ENCODE assay signal across 21 cellular contexts in genomic region chr1:201176931-201177330, GRCh38. TPM values are rescaled to one million over a fixed set of nuclear protein-coding genes. Genes with fewer than 3 reads are reported as not detected.
DNase-seq lines count a peak whose midpoint lies in the region; ATAC-seq, FAIRE-seq and TF ChIP-seq lines count a peak whose summit lies in the region.
"Had no signal": no experiment of that assay in that cellular context is flagged by ENCODE, and none has a peak within 500 bp of the region (broad histone marks: within the 10 kb centered on the region; RNA-seq: fewer than 3 reads in every experiment).

No MANE protein-coding gene starts in this region.

- intact Hi-C loops in Right ventricle myocardium inferior (cut with DNase I) (no loop called here), left ventricle myocardium inferior (cut with micrococcal nuclease) (no loop called here), upper lobe of right lung (cut with DNase I) (no loop called here)

- CTCF ChIA-PET in RWPE1 (lab: Yijun Ruan, JAX) = interaction anchor here (0.5 to 1.7 kb wide), 6 partner anchors 8 to 1994 kb away, joined by 3 to 5 read pairs (median 4); no protein-coding TSS in a partner anchor

- H3K27me3 ChIP-seq in left ventricle myocardium inferior (ENCODE audit: low read depth) = peaks cover 33% of the 10 kb centered on the region
- H3K27me3 ChIP-seq in keratinocyte (ENCODE audit: control insufficient read depth, extremely low read depth, insufficient read depth, low read length) = peaks cover 26% of the 10 kb centered on the region
- no peaks in the 10 kb centered on the region for H3K27me3 ChIP-seq in upper lobe of right lung

- H3K4me1 ChIP-seq in left ventricle myocardium inferior (no peaks in the 10 kb centered on the region), keratinocyte (ENCODE audit: control insufficient read depth, extremely low read depth, insufficient read depth, low read length) (peaks cover 11% of the 10 kb centered on the region), upper lobe of right lung (no peaks in the 10 kb centered on the region)

- no peak overlapping the region for H3K4me3 ChIP-seq in left ventricle myocardium inferior
- no peak overlapping the region for H3K4me3 ChIP-seq in keratinocyte (ENCODE audit: control insufficient read depth in 2 of 3, extremely low read depth in 1 of 3, insufficient read depth in 2 of 3, low read depth in 1 of 3, low read length in 3 of 3)
- no peak overlapping the region for H3K4me3 ChIP-seq in upper lobe of right lung

- no peaks in the 10 kb centered on the region for H3K9me1 ChIP-seq in keratinocyte (ENCODE audit: control insufficient read depth, extremely low read depth, insufficient read depth, low read length)

- POLR2A ChIA-PET in RWPE1 (lab: Yijun Ruan, JAX; ENCODE audit: low non-redundant PET) = no interaction called here

- no peak for TF ChIP-seq CTCF in left ventricle myocardium inferior (IDR thresholded peaks at IDR 0.05; ENCODE audit: borderline replicate concordance)
- TF ChIP-seq CTCF in RWPE1 (conservative IDR thresholded peaks at IDR 0.05; ENCODE audit: low read depth) = no peak
- no peak for TF ChIP-seq CTCF in keratinocyte (optimal IDR thresholded peaks at IDR 0.05 in 1 of 3, IDR thresholded peaks at IDR 0.05 in 1 of 3, conservative IDR thresholded peaks at IDR 0.05 in 1 of 3; ENCODE audit: extremely low read depth in 1 of 3, insufficient read depth in 2 of 3, low read length in 3 of 3)
- no peak for TF ChIP-seq CTCF in upper lobe of right lung (IDR thresholded peaks at IDR 0.05)

- DNase-seq in Right ventricle myocardium inferior (ENCODE audit: missing footprints) (no peak), left ventricle myocardium inferior (no peak), RWPE1 (ENCODE audit: low spot score) (peak; percentile 80), keratinocyte (ENCODE audit: low read depth, low spot score) (no peak), upper lobe of right lung (peak; percentile 38), C1 segment of cervical spinal cord (lab: John Stamatoyannopoulos, UW) (no peak), DMS153 (lab: John Stamatoyannopoulos, UW) (no peak)
- DNase-seq: activated CD8-positive, alpha-beta T cell treated with anti-CD3 and anti-CD28 coated beads for 36 hours; foreskin melanocyte; GF-D8; H9; natural killer cell; NCI-H2081; NCI-H526 treated with DMSO at 0.1 percent for 48 hours; stimulated activated naive CD8-positive, alpha-beta T cell treated with anti-CD3 and anti-CD28 coated beads, Interleukin-15, amount 100 ng/mL, for 72 hours; T-cell; WERI-Rb-1 had no signal

- dilution Hi-C loops in keratinocyte (cut with MboI; ENCODE audit: extremely low pct_ligation_motif_present, low sequenced_read_pairs) = no loop called here

- H3K4me2 ChIP-seq in keratinocyte (ENCODE audit: control insufficient read depth, extremely low read depth, insufficient read depth, low read depth, low read length) = no peak overlapping the region

- peak; percentile 22 for ATAC-seq in Right ventricle myocardium inferior
- peak; percentile 71 for ATAC-seq in upper lobe of right lung
- no peak for ATAC-seq in HG03196 (IDR thresholded peaks at IDR 0.05; ENCODE audit: unreplicated experiment)
- ATAC-seq: activated CD8-positive, alpha-beta T cell treated with anti-CD3 and anti-CD28 coated beads for 36 hours; natural killer cell; stimulated activated naive CD8-positive, alpha-beta T cell treated with anti-CD3 and anti-CD28 coated beads, Interleukin-15, amount 100 ng/mL, for 72 hours; T-cell had no signal

- H3K9me3 ChIP-seq in left ventricle myocardium inferior (replicated peaks) (no peaks in the 10 kb centered on the region), keratinocyte (ENCODE audit: control insufficient read depth, low read depth, low read length) (no peaks in the 10 kb centered on the region), upper lobe of right lung (no peaks in the 10 kb centered on the region)

- H3K79me2 ChIP-seq in keratinocyte (ENCODE audit: control insufficient read depth, insufficient read depth, low read length) = no peaks in the 10 kb centered on the region

- H4K20me1 ChIP-seq in keratinocyte (ENCODE audit: control insufficient read depth, extremely low read depth, insufficient read depth, low read length) = no peaks in the 10 kb centered on the region

- H3K9ac ChIP-seq in keratinocyte (ENCODE audit: control insufficient read depth, extremely low read depth, insufficient read depth, low read length) = no peak overlapping the region

- no peaks in the 10 kb centered on the region for H3K36me3 ChIP-seq in left ventricle myocardium inferior
- no peaks in the 10 kb centered on the region for H3K36me3 ChIP-seq in keratinocyte (ENCODE audit: control insufficient read depth in 2 of 2, extremely low read depth in 1 of 2, insufficient read depth in 2 of 2, low read length in 2 of 2)
- no peaks in the 10 kb centered on the region for H3K36me3 ChIP-seq in upper lobe of right lung
- H3K36me3 ChIP-seq: WERI-Rb-1 had no signal

- FAIRE-seq in keratinocyte (lab: Jason Lieb, UNC) = peak; percentile 9
- FAIRE-seq: RCC 7860 had no signal

- no peak overlapping the region for H2AFZ ChIP-seq in keratinocyte (ENCODE audit: control insufficient read depth, low read length)

- H3K27ac ChIP-seq in left ventricle myocardium inferior (replicated peaks) (no peak overlapping the region), RWPE1 (no peak overlapping the region), keratinocyte (ENCODE audit: control insufficient read depth, insufficient read depth, low read length) (no peak overlapping the region), upper lobe of right lung (no peak overlapping the region)
- H3K27ac ChIP-seq: WERI-Rb-1 had no signal

RNA-seq across cellular contexts. Expression of gene IGFN1, which starts 13.7 kb away (rescaled TPM):
- total RNA-seq in Right ventricle myocardium inferior (not detected), left ventricle myocardium inferior (not detected), upper lobe of right lung (0.81 TPM)
- polyA plus RNA-seq in keratinocyte = not detected in 3 replicates
- polyA plus RNA-seq in keratinocyte (2011; ENCODE audit: low read depth) = 0.19 TPM
- polyA plus RNA-seq in keratinocyte (2011; cell fraction: cytosol; rRNA removed) = not detected in 2 replicates
- 0.07 and 0.10 TPM in 2 replicates for polyA plus RNA-seq in keratinocyte (2011; cell fraction: nucleus; rRNA removed)
- 0.06 and 0.24 TPM in 2 replicates for polyA plus RNA-seq in keratinocyte (2012; ENCODE audit: low replicate concordance)
- polyA minus RNA-seq in keratinocyte = 0.07 to 0.10 TPM in 2 of 3 replicates, not detected in the other
- not detected for polyA minus RNA-seq in keratinocyte (2011; cell fraction: cytosol; rRNA and poly(A)+ RNA removed)
- polyA minus RNA-seq in keratinocyte (2011; cell fraction: nucleus; rRNA and poly(A)+ RNA removed) = 0.23 TPM in 1 of 2 replicates, not detected in the other
- total RNA-seq: activated CD8-positive, alpha-beta T cell treated with anti-CD3 and anti-CD28 coated beads for 36 hours; H9; lung microvascular endothelial cell; natural killer cell; T-cell had no signal

RNA-seq across cellular contexts. Expression of gene TMEM9, which starts 22.7 kb away (rescaled TPM):
- 26.6 TPM for total RNA-seq in Right ventricle myocardium inferior
- 25.3 TPM for total RNA-seq in left ventricle myocardium inferior
- polyA plus RNA-seq in keratinocyte = 56.0 to 106 TPM (median 59.8 TPM) in 3 replicates
- 16.1 TPM for polyA plus RNA-seq in keratinocyte (2011; ENCODE audit: low read depth)
- polyA plus RNA-seq in keratinocyte (2011; cell fraction: cytosol; rRNA removed) = 54.3 and 55.6 TPM in 2 replicates
- 64.9 and 85.3 TPM in 2 replicates for polyA plus RNA-seq in keratinocyte (2011; cell fraction: nucleus; rRNA removed)
- polyA plus RNA-seq in keratinocyte (2012; ENCODE audit: low replicate concordance) = 26.5 and 49.8 TPM in 2 replicates
- 77.3 to 171 TPM (median 109 TPM) in 3 replicates for polyA minus RNA-seq in keratinocyte
- polyA minus RNA-seq in keratinocyte (2011; cell fraction: cytosol; rRNA and poly(A)+ RNA removed) = 36.3 TPM
- 25.4 and 26.7 TPM in 2 replicates for polyA minus RNA-seq in keratinocyte (2011; cell fraction: nucleus; rRNA and poly(A)+ RNA removed)
- 59.3 TPM for total RNA-seq in upper lobe of right lung

RNA-seq across cellular contexts. Expression of gene ASCL5, which starts 49.9 kb away (rescaled TPM):
- total RNA-seq in Right ventricle myocardium inferior (not detected), left ventricle myocardium inferior (not detected), upper lobe of right lung (0.29 TPM)
- not detected in 3 replicates for polyA plus RNA-seq in keratinocyte
- polyA plus RNA-seq in keratinocyte (2011; ENCODE audit: low read depth) = 0.19 TPM
- polyA plus RNA-seq in keratinocyte (2011; cell fraction: cytosol; rRNA removed) = 0.04 TPM in 1 of 2 replicates, not detected in the other
- not detected in 2 replicates for polyA plus RNA-seq in keratinocyte (2011; cell fraction: nucleus; rRNA removed)
- 0.07 TPM in 1 of 2 replicates, not detected in the other for polyA plus RNA-seq in keratinocyte (2012; ENCODE audit: low replicate concordance)
- not detected in 3 replicates for polyA minus RNA-seq in keratinocyte
- polyA minus RNA-seq in keratinocyte (2011; cell fraction: cytosol; rRNA and poly(A)+ RNA removed) = not detected
- polyA minus RNA-seq in keratinocyte (2011; cell fraction: nucleus; rRNA and poly(A)+ RNA removed) = not detected in 2 replicates
- total RNA-seq: lung microvascular endothelial cell, natural killer cell, urinary bladder had no signal
- polyA plus RNA-seq: urinary bladder had no signal

Comparison
In these comparisons a context has a peak if more than half of its experiments do, and no peak if none do; other contexts are left out.
1. DNase-seq: peak in RWPE1 (single experiment) and upper lobe of right lung (single experiment); none in Right ventricle myocardium inferior (single experiment), left ventricle myocardium inferior (single experiment), keratinocyte (single experiment), C1 segment of cervical spinal cord (0 of 14) and DMS153 (single experiment).